ENCODE assay signal across 1 cellular context in the genomic region with DNA sequence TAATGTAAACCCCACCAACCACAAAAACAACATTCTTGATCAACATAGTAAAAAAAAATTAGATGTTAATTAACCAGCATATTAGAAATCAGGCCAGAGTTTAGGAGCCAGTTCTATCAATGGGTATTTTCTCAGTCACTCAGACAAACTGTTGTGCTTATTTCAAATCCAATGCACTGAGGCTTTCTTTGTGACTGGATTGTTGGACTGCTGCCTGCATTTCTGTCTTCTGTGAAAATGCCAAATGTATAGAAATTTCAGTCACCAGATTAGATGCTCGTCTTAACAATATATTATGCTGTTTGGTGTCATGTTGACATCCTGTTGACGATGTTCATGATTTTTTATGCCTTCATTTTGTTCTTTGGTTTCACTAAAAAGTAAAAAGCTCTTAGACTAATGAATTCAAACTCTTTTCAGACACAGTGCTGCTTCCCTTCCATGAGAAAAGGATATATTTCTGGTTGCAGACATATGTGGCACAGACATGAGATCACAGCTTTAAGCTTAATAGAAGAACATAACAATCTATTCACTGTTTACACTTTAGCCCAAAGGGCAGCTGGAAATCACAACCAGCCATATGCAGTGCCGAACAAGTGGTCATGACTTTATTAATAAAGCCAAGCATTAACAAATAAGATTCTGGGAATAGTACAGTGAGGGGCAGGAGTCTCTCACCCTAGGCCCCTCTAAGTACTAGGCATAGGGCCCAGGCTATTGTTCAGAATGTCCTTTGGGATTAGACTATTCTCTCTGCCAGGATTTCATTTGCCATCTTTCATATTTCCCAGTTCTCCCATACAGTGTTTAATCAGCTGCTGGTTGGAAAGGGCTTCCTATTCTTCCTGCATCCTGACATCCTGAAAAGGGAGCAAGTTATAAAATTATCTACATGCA.
TF ChIP-seq lines count a peak whose summit lies in the region.

No MANE protein-coding gene starts in this region.

TF ChIP-seq in GM23338, 12 proteins besides CTCF, POLR2A, EP300 and RAD21 (continued from another document):
- TF ChIP-seq, protein P1, sequence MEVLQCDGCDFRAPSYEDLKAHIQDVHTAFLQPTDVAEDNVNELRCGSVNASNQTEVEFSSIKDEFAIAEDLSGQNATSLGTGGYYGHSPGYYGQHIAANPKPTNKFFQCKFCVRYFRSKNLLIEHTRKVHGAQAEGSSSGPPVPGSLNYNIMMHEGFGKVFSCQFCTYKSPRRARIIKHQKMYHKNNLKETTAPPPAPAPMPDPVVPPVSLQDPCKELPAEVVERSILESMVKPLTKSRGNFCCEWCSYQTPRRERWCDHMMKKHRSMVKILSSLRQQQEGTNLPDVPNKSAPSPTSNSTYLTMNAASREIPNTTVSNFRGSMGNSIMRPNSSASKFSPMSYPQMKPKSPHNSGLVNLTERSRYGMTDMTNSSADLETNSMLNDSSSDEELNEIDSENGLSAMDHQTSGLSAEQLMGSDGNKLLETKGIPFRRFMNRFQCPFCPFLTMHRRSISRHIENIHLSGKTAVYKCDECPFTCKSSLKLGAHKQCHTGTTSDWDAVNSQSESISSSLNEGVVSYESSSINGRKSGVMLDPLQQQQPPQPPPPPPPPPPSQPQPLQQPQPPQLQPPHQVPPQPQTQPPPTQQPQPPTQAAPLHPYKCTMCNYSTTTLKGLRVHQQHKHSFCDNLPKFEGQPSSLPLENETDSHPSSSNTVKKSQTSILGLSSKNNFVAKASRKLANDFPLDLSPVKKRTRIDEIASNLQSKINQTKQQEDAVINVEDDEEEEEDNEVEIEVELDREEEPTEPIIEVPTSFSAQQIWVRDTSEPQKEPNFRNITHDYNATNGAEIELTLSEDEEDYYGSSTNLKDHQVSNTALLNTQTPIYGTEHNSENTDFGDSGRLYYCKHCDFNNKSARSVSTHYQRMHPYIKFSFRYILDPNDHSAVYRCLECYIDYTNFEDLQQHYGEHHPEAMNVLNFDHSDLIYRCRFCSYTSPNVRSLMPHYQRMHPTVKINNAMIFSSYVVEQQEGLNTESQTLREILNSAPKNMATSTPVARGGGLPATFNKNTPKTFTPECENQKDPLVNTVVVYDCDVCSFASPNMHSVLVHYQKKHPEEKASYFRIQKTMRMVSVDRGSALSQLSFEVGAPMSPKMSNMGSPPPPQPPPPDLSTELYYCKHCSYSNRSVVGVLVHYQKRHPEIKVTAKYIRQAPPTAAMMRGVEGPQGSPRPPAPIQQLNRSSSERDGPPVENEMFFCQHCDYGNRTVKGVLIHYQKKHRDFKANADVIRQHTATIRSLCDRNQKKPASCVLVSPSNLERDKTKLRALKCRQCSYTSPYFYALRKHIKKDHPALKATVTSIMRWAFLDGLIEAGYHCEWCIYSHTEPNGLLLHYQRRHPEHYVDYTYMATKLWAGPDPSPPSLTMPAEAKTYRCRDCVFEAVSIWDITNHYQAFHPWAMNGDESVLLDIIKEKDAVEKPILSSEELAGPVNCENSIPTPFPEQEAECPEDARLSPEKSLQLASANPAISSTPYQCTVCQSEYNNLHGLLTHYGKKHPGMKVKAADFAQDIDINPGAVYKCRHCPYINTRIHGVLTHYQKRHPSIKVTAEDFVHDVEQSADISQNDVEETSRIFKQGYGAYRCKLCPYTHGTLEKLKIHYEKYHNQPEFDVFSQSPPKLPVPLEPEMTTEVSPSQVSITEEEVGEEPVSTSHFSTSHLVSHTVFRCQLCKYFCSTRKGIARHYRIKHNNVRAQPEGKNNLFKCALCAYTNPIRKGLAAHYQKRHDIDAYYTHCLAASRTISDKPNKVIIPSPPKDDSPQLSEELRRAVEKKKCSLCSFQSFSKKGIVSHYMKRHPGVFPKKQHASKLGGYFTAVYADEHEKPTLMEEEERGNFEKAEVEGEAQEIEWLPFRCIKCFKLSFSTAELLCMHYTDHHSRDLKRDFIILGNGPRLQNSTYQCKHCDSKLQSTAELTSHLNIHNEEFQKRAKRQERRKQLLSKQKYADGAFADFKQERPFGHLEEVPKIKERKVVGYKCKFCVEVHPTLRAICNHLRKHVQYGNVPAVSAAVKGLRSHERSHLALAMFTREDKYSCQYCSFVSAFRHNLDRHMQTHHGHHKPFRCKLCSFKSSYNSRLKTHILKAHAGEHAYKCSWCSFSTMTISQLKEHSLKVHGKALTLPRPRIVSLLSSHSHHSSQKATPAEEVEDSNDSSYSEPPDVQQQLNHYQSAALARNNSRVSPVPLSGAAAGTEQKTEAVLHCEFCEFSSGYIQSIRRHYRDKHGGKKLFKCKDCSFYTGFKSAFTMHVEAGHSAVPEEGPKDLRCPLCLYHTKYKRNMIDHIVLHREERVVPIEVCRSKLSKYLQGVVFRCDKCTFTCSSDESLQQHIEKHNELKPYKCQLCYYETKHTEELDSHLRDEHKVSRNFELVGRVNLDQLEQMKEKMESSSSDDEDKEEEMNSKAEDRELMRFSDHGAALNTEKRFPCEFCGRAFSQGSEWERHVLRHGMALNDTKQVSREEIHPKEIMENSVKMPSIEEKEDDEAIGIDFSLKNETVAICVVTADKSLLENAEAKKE (CRISPR knock-in tag; IDR thresholded peaks at IDR 0.05) = no peak
- TF ChIP-seq JUNB (IDR thresholded peaks at IDR 0.05; ENCODE audit: unreplicated experiment) (no peak), POLR2AphosphoS5 (IDR thresholded peaks at IDR 0.05; ENCODE audit: low read depth) (no peak), STAT1 (IDR thresholded peaks at IDR 0.05; ENCODE audit: unreplicated experiment) (no peak)
